In the genomic region with DNA sequence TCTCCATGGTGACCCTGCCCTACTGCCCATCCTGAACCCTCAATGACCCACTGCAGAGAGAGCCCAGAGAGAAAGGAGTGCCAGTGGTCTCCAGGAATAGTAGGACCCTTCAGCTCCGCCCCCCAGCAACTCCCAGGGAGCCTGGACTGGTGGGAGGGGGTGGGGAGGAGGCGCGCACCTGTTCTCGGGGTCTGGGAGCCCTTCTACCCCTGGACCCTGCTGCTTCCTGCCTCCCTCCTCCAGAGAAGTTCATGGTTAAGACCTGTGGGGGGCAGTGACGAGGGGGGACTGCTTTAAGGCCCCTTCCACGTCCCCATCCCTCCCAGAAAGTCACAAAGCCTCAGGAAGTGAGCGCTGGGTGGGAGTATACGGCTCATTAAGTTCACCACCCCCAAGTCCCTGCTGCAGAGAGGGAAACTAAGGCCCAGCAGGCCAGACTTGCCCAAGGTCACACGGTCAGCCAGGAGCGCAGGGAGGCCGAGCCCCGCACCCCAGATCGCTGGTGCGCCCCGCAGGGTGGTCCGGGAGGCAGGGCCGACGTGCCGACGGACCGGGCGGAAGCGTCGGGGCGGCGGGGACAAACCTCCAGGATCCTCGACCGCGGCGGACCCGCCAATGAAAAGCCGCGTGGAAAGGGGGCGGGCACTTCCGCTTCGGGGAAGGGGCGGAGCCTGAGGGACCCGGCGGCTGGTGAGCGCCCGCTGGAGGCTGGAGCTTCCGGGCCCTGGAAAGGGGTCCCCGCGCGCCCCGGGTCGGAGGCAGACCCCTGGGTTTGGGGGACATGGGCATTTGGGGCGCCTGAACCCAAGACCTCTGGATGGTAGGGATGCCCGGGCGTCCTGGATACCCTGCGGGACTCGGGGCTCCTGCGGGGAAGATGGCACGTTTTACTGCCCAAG, we compare ENCODE assay signal across 8 cellular contexts. TPM values are rescaled to one million over a fixed set of nuclear protein-coding genes. Genes with fewer than 3 reads are reported as not detected.
DNase-seq lines count a peak whose midpoint lies in the region; ATAC-seq and TF ChIP-seq lines count a peak whose summit lies in the region.

A gene with protein sequence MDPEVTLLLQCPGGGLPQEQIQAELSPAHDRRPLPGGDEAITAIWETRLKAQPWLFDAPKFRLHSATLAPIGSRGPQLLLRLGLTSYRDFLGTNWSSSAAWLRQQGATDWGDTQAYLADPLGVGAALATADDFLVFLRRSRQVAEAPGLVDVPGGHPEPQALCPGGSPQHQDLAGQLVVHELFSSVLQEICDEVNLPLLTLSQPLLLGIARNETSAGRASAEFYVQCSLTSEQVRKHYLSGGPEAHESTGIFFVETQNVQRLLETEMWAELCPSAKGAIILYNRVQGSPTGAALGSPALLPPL (plus strand): TSS at position 667 of the 899 bp plus-strand sequence. CDS start 379 bp downstream, outside the sequence.
A gene with protein sequence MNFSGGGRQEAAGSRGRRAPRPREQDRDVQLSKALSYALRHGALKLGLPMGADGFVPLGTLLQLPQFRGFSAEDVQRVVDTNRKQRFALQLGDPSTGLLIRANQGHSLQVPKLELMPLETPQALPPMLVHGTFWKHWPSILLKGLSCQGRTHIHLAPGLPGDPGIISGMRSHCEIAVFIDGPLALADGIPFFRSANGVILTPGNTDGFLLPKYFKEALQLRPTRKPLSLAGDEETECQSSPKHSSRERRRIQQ (minus strand): TSS at position 579 of the 899 bp plus-strand sequence. CDS start 326 bp downstream, at position 253.

- CTCF ChIA-PET in RWPE1 (lab: Yijun Ruan, JAX): interaction anchor here (0.6 to 1.2 kb wide), 11 partner anchors 11 to 442 kb away, joined by 3 to 5 read pairs (median 3); no protein-coding TSS in a partner anchor

- peaks cover 21% of the 10 kb centered on the region for H3K4me1 Mint-ChIP-seq in activated T-helper 2 cell treated with anti-CD3 and anti-CD28 coated beads, Interferon-gamma antibody, Interleukin-2, Interleukin-4, amounts not matched to agents 10 μg/mL and 5 μg/mL and 100 μg/mL, durations not matched to agents 14 hours and 24 hours and 36 hours (ENCODE audit: low read depth)
- H3K4me1 Mint-ChIP-seq in nephron: peaks cover 28% of the 10 kb centered on the region

- peak; percentile 53 for ATAC-seq in GM19463 (IDR thresholded peaks at IDR 0.05; ENCODE audit: unreplicated experiment)
- peak; percentile 76 for ATAC-seq in stimulated activated naive CD8-positive, alpha-beta T cell treated with anti-CD3 and anti-CD28 coated beads, Interleukin-15, Interleukin-2, amounts not matched to agents 100 U/mL and 50 U/mL, for 24 hours

- peaks cover 18% of the 10 kb centered on the region for H3K36me3 Mint-ChIP-seq in activated T-helper 2 cell treated with anti-CD3 and anti-CD28 coated beads, Interferon-gamma antibody, Interleukin-2, Interleukin-4, amounts not matched to agents 10 μg/mL and 5 μg/mL and 100 μg/mL, durations not matched to agents 14 hours and 24 hours and 36 hours (ENCODE audit: low read depth)
- no peaks in the 10 kb centered on the region for H3K36me3 Mint-ChIP-seq in nephron (ENCODE audit: low read depth)

- peaks cover 35% of the 10 kb centered on the region for H3K36me3 ChIP-seq in KOPT-K1 (ENCODE audit: insufficient read depth, low read length)

- no peaks in the 10 kb centered on the region for H3K27me3 Mint-ChIP-seq in activated T-helper 2 cell treated with anti-CD3 and anti-CD28 coated beads, Interferon-gamma antibody, Interleukin-2, Interleukin-4, amounts not matched to agents 10 μg/mL and 5 μg/mL and 100 μg/mL, durations not matched to agents 14 hours and 24 hours and 36 hours (ENCODE audit: low read depth)
- peaks cover under 1% of the 10 kb centered on the region for H3K27me3 Mint-ChIP-seq in nephron (ENCODE audit: low read depth)

- peak within 1 kb of the TSS; percentile 79 for H3K4me3 ChIP-seq in fibroblast of pulmonary artery (replicated peaks; ENCODE audit: low read depth, low read length)

- TF ChIP-seq CTCF in RWPE1 (conservative IDR thresholded peaks at IDR 0.05; ENCODE audit: low read depth) (no peak; the same call in 1 of the 2 replicates), fibroblast of pulmonary artery (IDR thresholded peaks at IDR 0.05; ENCODE audit: low read length, missing control alignments) (peak; percentile 22), nephron (IDR thresholded peaks at IDR 0.05; ENCODE audit: unreplicated experiment in 3 of 3) (peak in 1 of 3 experiments; percentile 3)

- POLR2A ChIA-PET in RWPE1 (lab: Yijun Ruan, JAX; ENCODE audit: low non-redundant PET): no interaction called here

- no peaks in the 10 kb centered on the region for H3K9me3 ChIP-seq in KOPT-K1 (ENCODE audit: insufficient read depth, low read length, poor library complexity, severe bottlenecking)

- H3K4me3 Mint-ChIP-seq in activated T-helper 2 cell treated with anti-CD3 and anti-CD28 coated beads, Interferon-gamma antibody, Interleukin-2, Interleukin-4, amounts not matched to agents 10 μg/mL and 5 μg/mL and 100 μg/mL, durations not matched to agents 14 hours and 24 hours and 36 hours (ENCODE audit: low read depth): peak within 1 kb of the TSS; percentile 84
- peak within 1 kb of the TSS; percentile 87 to 91 (median 90) for H3K4me3 Mint-ChIP-seq in nephron

- H3K9me3 Mint-ChIP-seq in activated T-helper 2 cell treated with anti-CD3 and anti-CD28 coated beads, Interferon-gamma antibody, Interleukin-2, Interleukin-4, amounts not matched to agents 10 μg/mL and 5 μg/mL and 100 μg/mL, durations not matched to agents 14 hours and 24 hours and 36 hours: no peaks in the 10 kb centered on the region
- H3K9me3 Mint-ChIP-seq in nephron: no peaks in the 10 kb centered on the region

- H3K27ac ChIP-seq in KOPT-K1 (ENCODE audit: low read depth, low read length, poor library complexity, severe bottlenecking) (peak within 1 kb of the TSS; percentile 92), RWPE1 (peak within 1 kb of the TSS; percentile 98)

- DNase-seq in CD1c-positive myeloid dendritic cell (ENCODE audit: extremely low spot score) (peak; percentile 96), RWPE1 (ENCODE audit: low spot score) (peak; percentile 84), fibroblast of pulmonary artery (ENCODE audit: low read depth) (peak; percentile 69)
- DNase-seq in activated T-helper 2 cell treated with anti-CD3 and anti-CD28 coated beads, Interferon-gamma antibody, Interleukin-2, Interleukin-4, amounts not matched to agents 10 μg/mL and 5 μg/mL and 100 μg/mL, durations not matched to agents 14 hours and 24 hours and 36 hours (ENCODE audit: low spot score): peak; percentile 91
- DNase-seq in stimulated activated naive CD8-positive, alpha-beta T cell treated with anti-CD3 and anti-CD28 coated beads, Interleukin-15, Interleukin-2, amounts not matched to agents 100 U/mL and 50 U/mL, for 24 hours: peak; percentile 97

- intact Hi-C loops in activated T-helper 2 cell treated with anti-CD3 and anti-CD28 coated beads, Interferon-gamma antibody, Interleukin-2, Interleukin-4, amounts not matched to agents 10 μg/mL and 5 μg/mL and 100 μg/mL, durations not matched to agents 14 hours and 24 hours and 36 hours (cut with micrococcal nuclease): loop anchor here (1.0 to 5.0 kb wide), 3 partner anchors 15 to 39 kb away; a partner anchor contains a TSS

- H3K27ac Mint-ChIP-seq in activated T-helper 2 cell treated with anti-CD3 and anti-CD28 coated beads, Interferon-gamma antibody, Interleukin-2, Interleukin-4, amounts not matched to agents 10 μg/mL and 5 μg/mL and 100 μg/mL, durations not matched to agents 14 hours and 24 hours and 36 hours: peak within 1 kb of the TSS; percentile 62
- H3K27ac Mint-ChIP-seq in nephron: peak within 1 kb of the TSS; percentile 40 to 85 (median 84)

RNA-seq across cellular contexts. Expression of the first gene that starts in this region (rescaled TPM):
- total RNA-seq in activated T-helper 2 cell treated with anti-CD3 and anti-CD28 coated beads, Interferon-gamma antibody, Interleukin-2, Interleukin-4, amounts not matched to agents 10 μg/mL and 5 μg/mL and 100 μg/mL, durations not matched to agents 14 hours and 24 hours and 36 hours: 72.8 and 77.0 TPM in 2 replicates

RNA-seq across cellular contexts. Expression of the second gene that starts in this region (rescaled TPM):
- 33.7 and 35.5 TPM in 2 replicates for total RNA-seq in activated T-helper 2 cell treated with anti-CD3 and anti-CD28 coated beads, Interferon-gamma antibody, Interleukin-2, Interleukin-4, amounts not matched to agents 10 μg/mL and 5 μg/mL and 100 μg/mL, durations not matched to agents 14 hours and 24 hours and 36 hours

Comparison
In these comparisons a context has a peak if more than half of its experiments do, and no peak if none do; other contexts are left out.
1. Peak in every context shown above with its lines: DNase-seq, ATAC-seq, H3K4me3 ChIP-seq and H3K27ac ChIP-seq.